ENCODE assay signal across 15 cellular contexts in genomic region chr10:110827410-110827809, GRCh38. TPM values are rescaled to one million over a fixed set of nuclear protein-coding genes. Genes with fewer than 3 reads are reported as not detected.
A peak's percentile ranks its signal among the peaks of the same experiment; 100 is the strongest.
DNase-seq lines count a peak whose midpoint lies in the region; ATAC-seq and TF ChIP-seq lines count a peak whose summit lies in the region.
"Had no signal": no experiment of that assay in that cellular context is flagged by ENCODE, and none has a peak within 500 bp of the region (broad histone marks: within the 10 kb centered on the region; RNA-seq: fewer than 3 reads in every experiment).

No MANE protein-coding gene starts in this region.

- H3K9me3 ChIP-seq in right atrium auricular region (no peaks in the 10 kb centered on the region), prostate gland (no peaks in the 10 kb centered on the region), aorta (ENCODE audit: control insufficient read depth, low read length) (no peaks in the 10 kb centered on the region)
- H3K9me3 ChIP-seq: SJSA1 had no signal

- H3K4me1 ChIP-seq in right atrium auricular region (peaks cover 0 to 47% of the 10 kb centered on the region in 2 donors), prostate gland (replicated peaks) (peaks cover 13% of the 10 kb centered on the region), aorta (ENCODE audit: control insufficient read depth in 1 of 2, insufficient read depth in 2 of 2, low read length in 2 of 2) (peaks cover 5% of the 10 kb centered on the region in 2 donors)
- H3K4me1 ChIP-seq: SJSA1 had no signal

- ATAC-seq in Right ventricle myocardium superior (ENCODE audit: poor library complexity): no peak
- peak; percentile 92 for ATAC-seq in esophagus mucosa
- ATAC-seq in aorta (ENCODE audit: low FRiP score): peak; percentile 26
- ATAC-seq in GM21390 (IDR thresholded peaks at IDR 0.05; ENCODE audit: unreplicated experiment): no peak
- no peak for ATAC-seq in activated T-helper 17 cell treated with anti-CD3 and anti-CD28 coated beads, Interleukin-2, amount 50 U/mL, for 72 hours (replicated peaks)
- ATAC-seq: activated T-cell treated with anti-CD3 and anti-CD28 coated beads, Interleukin-2, amount 50 U/mL, for 72 hours; stimulated activated effector memory CD8-positive, alpha-beta T cell treated with anti-CD3 and anti-CD28 coated beads, Interleukin-12 subunit alpha, Interleukin-12 subunit beta, amount 100 ng/mL, for 72 hours had no signal

- no peak overlapping the region for H3K4me3 ChIP-seq in right atrium auricular region
- H3K4me3 ChIP-seq in prostate gland: no peak overlapping the region
- H3K4me3 ChIP-seq in aorta (ENCODE audit: low read length in 2 of 2): no peak overlapping the region
- H3K4me3 ChIP-seq: SJSA1 had no signal

- no peaks in the 10 kb centered on the region for H3K27me3 Mint-ChIP-seq in activated T-helper 17 cell treated with anti-CD3 and anti-CD28 coated beads, Interleukin-2, amount 50 U/mL, for 72 hours
- H3K27me3 Mint-ChIP-seq: IgD-negative memory B cell had no signal

- no peak for TF ChIP-seq POLR2A in prostate gland (IDR thresholded peaks at IDR 0.05)

- H3K4me1 Mint-ChIP-seq in activated T-helper 17 cell treated with anti-CD3 and anti-CD28 coated beads, Interleukin-2, amount 50 U/mL, for 72 hours: no peaks in the 10 kb centered on the region
- H3K4me1 Mint-ChIP-seq: stimulated activated effector memory CD8-positive, alpha-beta T cell treated with anti-CD3 and anti-CD28 coated beads, Interleukin-12 subunit alpha, Interleukin-12 subunit beta, amount 100 ng/mL, for 72 hours had no signal

- DNase-seq in right atrium auricular region (ENCODE audit: low spot score): no peak
- no peak for DNase-seq in Right ventricle myocardium superior
- DNase-seq in prostate gland (ENCODE audit: low spot score): no peak
- no peak for DNase-seq in aorta
- no peak for DNase-seq in NCI-H2107 (lab: John Stamatoyannopoulos, UW)
- DNase-seq: activated CD4-positive, alpha-beta T cell treated with anti-CD3 and anti-CD28 coated beads, Interleukin-2, amount 50 U/mL, for 1 hour; activated T-cell treated with anti-CD3 and anti-CD28 coated beads, Interleukin-2, amount 50 U/mL, for 72 hours; NCI-H1092; posterior cingulate gyrus had no signal

- no peak overlapping the region for H3K27ac Mint-ChIP-seq in activated T-helper 17 cell treated with anti-CD3 and anti-CD28 coated beads, Interleukin-2, amount 50 U/mL, for 72 hours
- H3K27ac Mint-ChIP-seq: activated T-cell treated with anti-CD3 and anti-CD28 coated beads, Interleukin-2, amount 50 U/mL, for 72 hours; stimulated activated effector memory CD8-positive, alpha-beta T cell treated with anti-CD3 and anti-CD28 coated beads, Interleukin-12 subunit alpha, Interleukin-12 subunit beta, amount 100 ng/mL, for 72 hours had no signal

- no peaks in the 10 kb centered on the region for H3K9me3 Mint-ChIP-seq in activated T-helper 17 cell treated with anti-CD3 and anti-CD28 coated beads, Interleukin-2, amount 50 U/mL, for 72 hours
- H3K9me3 Mint-ChIP-seq: activated T-cell treated with anti-CD3 and anti-CD28 coated beads, Interleukin-2, amount 50 U/mL, for 72 hours; IgD-negative memory B cell; stimulated activated effector memory CD8-positive, alpha-beta T cell treated with anti-CD3 and anti-CD28 coated beads, Interleukin-12 subunit alpha, Interleukin-12 subunit beta, amount 100 ng/mL, for 72 hours had no signal

- H3K4me3 Mint-ChIP-seq in activated T-helper 17 cell treated with anti-CD3 and anti-CD28 coated beads, Interleukin-2, amount 50 U/mL, for 72 hours: no peak overlapping the region
- H3K4me3 Mint-ChIP-seq: activated T-cell treated with anti-CD3 and anti-CD28 coated beads, Interleukin-2, amount 50 U/mL, for 72 hours; IgD-negative memory B cell; stimulated activated effector memory CD8-positive, alpha-beta T cell treated with anti-CD3 and anti-CD28 coated beads, Interleukin-12 subunit alpha, Interleukin-12 subunit beta, amount 100 ng/mL, for 72 hours had no signal

- H3K27ac ChIP-seq in right atrium auricular region (peak overlapping the region; percentile 57 to 73), prostate gland (peak overlapping the region; percentile 42 to 86), aorta (ENCODE audit: low read depth in 1 of 2, low read length in 2 of 2) (peak overlapping the region; percentile 38 to 93)
- H3K27ac ChIP-seq: SJSA1 had no signal

- H3K36me3 ChIP-seq in right atrium auricular region (peaks cover 43% of the 10 kb centered on the region), prostate gland (no peaks in the 10 kb centered on the region), aorta (ENCODE audit: control insufficient read depth in 1 of 2, insufficient read depth in 2 of 2, low read length in 1 of 2) (peaks cover 0 to 4% of the 10 kb centered on the region in 2 donors)

- H3K36me3 Mint-ChIP-seq in activated T-helper 17 cell treated with anti-CD3 and anti-CD28 coated beads, Interleukin-2, amount 50 U/mL, for 72 hours (ENCODE audit: low read depth): no peaks in the 10 kb centered on the region
- H3K36me3 Mint-ChIP-seq: IgD-negative memory B cell; stimulated activated effector memory CD8-positive, alpha-beta T cell treated with anti-CD3 and anti-CD28 coated beads, Interleukin-12 subunit alpha, Interleukin-12 subunit beta, amount 100 ng/mL, for 72 hours had no signal

- H3K27me3 ChIP-seq in right atrium auricular region: no peaks in the 10 kb centered on the region
- H3K27me3 ChIP-seq in prostate gland (replicated peaks; ENCODE audit: insufficient read depth): no peaks in the 10 kb centered on the region
- no peaks in the 10 kb centered on the region for H3K27me3 ChIP-seq in aorta (ENCODE audit: control insufficient read depth in 1 of 2, insufficient read depth in 2 of 2, low read length in 1 of 2)
- H3K27me3 ChIP-seq: SJSA1 had no signal

- 38% methylated on average over 4 of the region's 4 CpGs for WGBS in prostate gland
- 17 to 21% methylated on average over 4 of the region's 4 CpGs for WGBS in aorta, 2 donors

- intact Hi-C loops in Right ventricle myocardium superior (cut with DNase I): no loop called here
- intact Hi-C loops in prostate gland (cut with DNase I): loop anchor here (5.0 kb wide), 1 partner anchor 40 kb away; no protein-coding TSS in a partner anchor
- intact Hi-C loops in aorta (cut with DNase I): no loop called here

- no peak for TF ChIP-seq CTCF in right atrium auricular region (IDR thresholded peaks at IDR 0.05)
- TF ChIP-seq CTCF in prostate gland (IDR thresholded peaks at IDR 0.05): no peak

RNA-seq across cellular contexts. Expression of gene PDCD4, which starts 44.3 kb away (rescaled TPM):
- total RNA-seq in right atrium auricular region: 10 to 100 TPM; 22.1 to 22.6 TPM
- total RNA-seq in Right ventricle myocardium superior: 90.0 TPM
- 144 TPM for total RNA-seq in esophagus mucosa
- total RNA-seq in prostate gland: 100 to 1,000 TPM; 104 to 120 TPM
- 100 to 1,000 TPM in 1 of 2 donors, 10 to 100 TPM in 1; 67.5 to 124 TPM for total RNA-seq in aorta
- polyA plus RNA-seq in aorta: 10 to 100 TPM; 46.6 to 89.7 TPM
- 100 to 1,000 TPM in 1 of 2 donors, 10 to 100 TPM in 1; 59.0 to 140 TPM for total RNA-seq in activated T-helper 17 cell treated with anti-CD3 and anti-CD28 coated beads, Interleukin-2, amount 50 U/mL, for 72 hours

Comparison
In these comparisons a context has a peak if more than half of its experiments do, and no peak if none do; other contexts are left out.
1. ATAC-seq: peak in esophagus mucosa (single experiment) and aorta (single experiment); none in Right ventricle myocardium superior (single experiment), GM21390 (single experiment) and activated T-helper 17 cell treated with anti-CD3 and anti-CD28 coated beads, Interleukin-2, amount 50 U/mL, for 72 hours (single experiment).
2. Peak in every context shown above with its lines, with median percentiles within 50 percentile points of each other: H3K27ac ChIP-seq.